In the genomic region with DNA sequence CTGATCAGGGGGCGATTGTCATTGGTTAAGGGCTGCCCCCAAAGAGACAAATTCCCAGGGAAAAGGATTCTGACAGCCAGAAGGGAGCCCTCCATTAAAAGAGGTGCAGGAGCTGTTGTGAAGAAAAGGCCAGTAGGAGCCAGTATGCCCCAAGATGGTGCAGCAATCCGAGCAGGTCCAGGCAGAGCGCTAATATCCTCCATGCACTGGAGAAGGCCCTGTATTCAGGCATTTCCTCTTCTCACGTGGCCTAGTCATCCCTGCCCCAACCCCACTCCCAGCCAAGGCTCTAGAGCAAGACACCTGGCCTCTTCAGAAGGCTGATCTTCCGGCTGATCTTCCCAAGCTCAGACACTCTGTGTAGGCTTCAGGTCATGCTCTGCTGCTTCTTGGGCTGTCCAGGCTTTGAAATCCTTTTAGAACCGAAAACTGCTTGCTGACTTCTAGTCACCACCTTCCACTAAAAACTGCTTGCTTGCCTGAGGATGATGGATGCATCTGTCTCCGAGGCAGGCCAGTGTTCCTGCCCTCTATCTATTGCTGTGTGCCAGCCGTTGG, we compare ENCODE assay signal across 11 cellular contexts.
"Had no signal": no experiment of that assay in that cellular context is flagged by ENCODE, and none has a peak within 500 bp of the region (broad histone marks: within the 10 kb centered on the region; RNA-seq: fewer than 3 reads in every experiment).

No MANE protein-coding gene starts in this region.

- H3K4me3 ChIP-seq: left ventricle myocardium inferior, pancreas had no signal

- H3K36me3 ChIP-seq: left ventricle myocardium inferior, pancreas had no signal

- H3K4me1 Mint-ChIP-seq: neural crest cell had no signal

- H3K27ac ChIP-seq: left ventricle myocardium inferior, pancreas had no signal

- DNase-seq: activated effector memory CD4-positive, alpha-beta T cell treated with anti-CD3 and anti-CD28 coated beads, Interleukin-2, amount 50 U/mL, for 16 hours; activated T-cell treated with anti-CD3 and anti-CD28 coated beads, Interleukin-2, amount 50 U/mL, for 24 hours; kidney; left ventricle myocardium inferior; mesenchymal stem cell; pancreas had no signal

- FAIRE-seq: frontal cortex, kidney, pancreas had no signal

- H3K4me1 ChIP-seq: left ventricle myocardium inferior, pancreas had no signal

- ATAC-seq: activated CD4-positive, CD25-positive, alpha-beta regulatory T cell treated with anti-CD3 and anti-CD28 coated beads, Interleukin-2, amount 50 U/mL, for 24 hours; pancreas had no signal

- H3K9me3 ChIP-seq: pancreas had no signal

- H3K27me3 ChIP-seq: pancreas had no signal

- H3K4me3 Mint-ChIP-seq: activated naive CD8-positive, alpha-beta T cell treated with anti-CD3 and anti-CD28 coated beads for 36 hours; activated T-cell treated with anti-CD3 and anti-CD28 coated beads, Interleukin-2, amount 50 U/mL, for 24 hours; neural crest cell; stimulated activated naive CD8-positive, alpha-beta T cell treated with anti-CD3 and anti-CD28 coated beads, Interleukin-15, Interleukin-2, amounts not matched to agents 100 ng/mL and 50 ng/mL, for 24 hours had no signal

- H3K27ac Mint-ChIP-seq: activated naive CD8-positive, alpha-beta T cell treated with anti-CD3 and anti-CD28 coated beads for 36 hours; activated T-cell treated with anti-CD3 and anti-CD28 coated beads, Interleukin-2, amount 50 U/mL, for 24 hours; stimulated activated naive CD8-positive, alpha-beta T cell treated with anti-CD3 and anti-CD28 coated beads, Interleukin-15, Interleukin-2, amounts not matched to agents 100 ng/mL and 50 ng/mL, for 24 hours had no signal
